ENCODE assay signal across 1 cellular context in genomic region chr6:39092124-39092523, GRCh38.
TF ChIP-seq lines count a peak whose summit lies in the region.

No MANE protein-coding gene starts in this region.

TF ChIP-seq in WTC11, 78 proteins besides CTCF, POLR2A, EP300 and RAD21 (continued from another document):
- TF ChIP-seq ARID4B (CRISPR knock-in tag; IDR thresholded peaks at IDR 0.05; ENCODE audit: borderline replicate concordance) = no peak
- TF ChIP-seq JUN (CRISPR knock-in tag; IDR thresholded peaks at IDR 0.05) = no peak
- no peak for TF ChIP-seq PREB (CRISPR knock-in tag; IDR thresholded peaks at IDR 0.05; ENCODE audit: borderline replicate concordance)
- no peak for TF ChIP-seq EMX1 (CRISPR knock-in tag; IDR thresholded peaks at IDR 0.05)
